1 cellular context compared by ENCODE assay signal in genomic region chr17:76433693-76434092, GRCh38.
TF ChIP-seq lines count a peak whose summit lies in the region.

No MANE protein-coding gene starts in this region.

TF ChIP-seq in GM12878, 131 proteins besides CTCF, POLR2A, EP300 and RAD21:
- TF ChIP-seq TCF3 (IDR thresholded peaks at IDR 0.05; ENCODE audit: borderline replicate concordance, insufficient read depth, low read depth, low read length) = no peak
- TF ChIP-seq ZBTB4 (CRISPR knock-in tag; IDR thresholded peaks at IDR 0.05) = no peak
- 0 out of 2 replicates have a peak, but pooled peaks have one; percentile 26 for TF ChIP-seq ATF2 (IDR thresholded peaks at IDR 0.05; ENCODE audit: low read length)
- TF ChIP-seq PAX5 (IDR thresholded peaks at IDR 0.05; ENCODE audit: borderline replicate concordance, low read depth, low read length) = peak; percentile 69
- no peak for TF ChIP-seq ZZZ3 (IDR thresholded peaks at IDR 0.05; ENCODE audit: control insufficient read depth, insufficient read length, low read depth)
TF ChIP-seq in GM12878: peak in this region for 2.
